ENCODE assay signal across 14 cellular contexts in the genomic region with DNA sequence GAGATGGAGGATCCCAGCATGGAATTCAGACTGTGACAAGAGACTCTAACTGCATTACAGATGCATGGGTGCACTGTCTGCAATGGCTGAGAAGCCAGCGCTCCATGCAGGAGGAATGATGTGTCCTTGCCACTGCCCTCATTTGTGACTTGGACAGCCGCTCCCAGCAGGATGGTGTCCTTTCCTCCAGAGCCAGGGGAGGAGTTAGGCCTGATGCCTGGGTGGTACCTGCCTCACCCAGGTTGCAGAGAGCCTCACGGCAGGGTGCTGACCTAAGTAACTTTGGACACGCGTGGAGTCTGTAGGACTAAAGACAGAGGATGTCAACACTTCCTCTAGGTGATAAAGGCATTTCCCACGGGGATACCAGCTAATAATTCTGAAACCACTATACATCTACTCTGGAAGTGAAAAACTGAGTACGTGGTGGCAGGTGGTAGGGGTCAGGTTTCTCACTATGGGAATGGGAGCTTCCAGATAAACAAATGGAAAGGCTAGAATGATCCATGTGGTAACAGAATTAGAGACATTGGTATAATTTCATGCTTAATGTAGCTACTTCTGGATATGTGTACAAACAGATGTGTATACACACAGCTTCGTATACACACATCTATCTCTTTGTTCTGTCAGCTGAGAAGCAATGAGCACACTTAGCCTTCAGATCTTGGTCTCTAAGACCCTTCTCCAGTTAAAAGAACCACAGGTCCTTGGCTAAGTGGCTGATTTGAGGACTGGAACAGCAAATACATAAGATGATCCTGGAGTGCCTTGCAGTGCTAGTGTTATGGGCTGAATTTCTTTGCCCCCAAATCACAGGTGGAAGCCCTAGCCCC. TPM values are rescaled to one million over a fixed set of nuclear protein-coding genes. Genes with fewer than 3 reads are reported as not detected.
A peak's percentile ranks its signal among the peaks of the same experiment; 100 is the strongest.
DNase-seq lines count a peak whose midpoint lies in the region; ATAC-seq and TF ChIP-seq lines count a peak whose summit lies in the region.
"Had no signal": no experiment of that assay in that cellular context is flagged by ENCODE, and none has a peak within 500 bp of the region (broad histone marks: within the 10 kb centered on the region; RNA-seq: fewer than 3 reads in every experiment).

No MANE protein-coding gene starts in this region.

- H2AK5ac ChIP-seq in IMR-90 (ENCODE audit: low read depth, low read length), result peak overlapping the region; percentile 99

- H3K56ac ChIP-seq in IMR-90 (ENCODE audit: extremely low read depth, insufficient read depth, low read length), result peak overlapping the region; percentile 49; the same call in 1 of the 2 replicates

- peak overlapping the region; percentile 79 for H4K91ac ChIP-seq in IMR-90 (ENCODE audit: insufficient read depth, low read depth, low read length)

- peaks cover 29% of the 10 kb centered on the region for H3K9me1 ChIP-seq in IMR-90 (ENCODE audit: insufficient read depth, low read length)

- in situ Hi-C loops in IMR-90 (cut with MboI; ENCODE audit: low sequenced_read_pairs), result no loop called here

- peak overlapping the region; percentile 7 to 81; a peak in 3 of 4 replicates for H4K8ac ChIP-seq in IMR-90 (ENCODE audit: low read depth in 2 of 2, low read length in 2 of 2)

- peak overlapping the region; percentile 12 for H4K5ac ChIP-seq in IMR-90 (ENCODE audit: low read depth, low read length)

- peak overlapping the region; percentile 37 for H2AK9ac ChIP-seq in IMR-90 (replicated peaks; ENCODE audit: low read depth, low read length, poor library complexity)

- peak overlapping the region; percentile 17 for H2BK15ac ChIP-seq in IMR-90 (ENCODE audit: low read depth, low read length)

- H2AFZ ChIP-seq in IMR-90 (replicated peaks; ENCODE audit: low read length, poor library complexity), result no peak overlapping the region

- H3K36me3 ChIP-seq in IMR-90 (ENCODE audit: control insufficient read depth, insufficient read depth, low read length), result no peaks in the 10 kb centered on the region

- peak overlapping the region; percentile 43 for H3K18ac ChIP-seq in IMR-90 (ENCODE audit: low read depth, low read length)

- ATAC-seq in IMR-90 (ENCODE audit: low read depth), result no peak
- ATAC-seq in GM21786 (IDR thresholded peaks at IDR 0.05; ENCODE audit: unreplicated experiment), result no peak
- no peak for ATAC-seq in HG02763 (IDR thresholded peaks at IDR 0.05; ENCODE audit: unreplicated experiment)
- ATAC-seq in HG02938 (IDR thresholded peaks at IDR 0.05; ENCODE audit: unreplicated experiment), result no peak
- ATAC-seq: activated T-cell treated with anti-CD3 and anti-CD28 coated beads, Interleukin-2, amount 50 U/mL, for 4 hours; WTC11 had no signal

- peak overlapping the region; percentile 97 for H3K27ac ChIP-seq in 22Rv1
- peak overlapping the region; percentile 86; the same call in 1 of the 2 replicates for H3K27ac ChIP-seq in IMR-90 (ENCODE audit: insufficient read depth, low read length)

- peak overlapping the region; percentile 29; the same call in 1 of the 2 replicates for H3K23ac ChIP-seq in IMR-90 (ENCODE audit: low read depth, low read length)

- peak overlapping the region; percentile 94 for H3K4ac ChIP-seq in IMR-90 (ENCODE audit: low read depth, low read length)

- H3K27me3 Mint-ChIP-seq in dendritic cell treated with granulocyte-macrophage colony-stimulating factor and Interleukin-4, amounts not matched to agents 40 ng/mL and 50 ng/mL, for 4 days, result peaks cover 14% of the 10 kb centered on the region
- H3K27me3 Mint-ChIP-seq in osteocyte (ENCODE audit: unreplicated experiment), result no peaks in the 10 kb centered on the region

- H3K4me3 Mint-ChIP-seq in dendritic cell treated with granulocyte-macrophage colony-stimulating factor and Interleukin-4, amounts not matched to agents 40 ng/mL and 50 ng/mL, for 4 days, result no peak overlapping the region
- no peak overlapping the region for H3K4me3 Mint-ChIP-seq in osteocyte (ENCODE audit: unreplicated experiment)
- H3K4me3 Mint-ChIP-seq: activated T-cell treated with anti-CD3 and anti-CD28 coated beads, Interleukin-2, amount 50 U/mL, for 4 hours; WTC11 had no signal

- TF ChIP-seq RAD21 in IMR-90 (IDR thresholded peaks at IDR 0.05; ENCODE audit: low read length), result no peak

- no peaks in the 10 kb centered on the region for H3K9me3 Mint-ChIP-seq in dendritic cell treated with granulocyte-macrophage colony-stimulating factor and Interleukin-4, amounts not matched to agents 40 ng/mL and 50 ng/mL, for 4 days
- H3K9me3 Mint-ChIP-seq in osteocyte (ENCODE audit: unreplicated experiment), result no peaks in the 10 kb centered on the region
- H3K9me3 Mint-ChIP-seq: activated T-cell treated with anti-CD3 and anti-CD28 coated beads, Interleukin-2, amount 50 U/mL, for 4 hours; naive B cell had no signal

- dilution Hi-C loops in IMR-90 (cut with HindIII; ENCODE audit: low sequenced_read_pairs, unreplicated experiment), result no loop called here

- peak overlapping the region; percentile 95 for H2BK5ac ChIP-seq in IMR-90 (ENCODE audit: low read depth, low read length, poor library complexity, severe bottlenecking)

- H3K4me1 Mint-ChIP-seq in dendritic cell treated with granulocyte-macrophage colony-stimulating factor and Interleukin-4, amounts not matched to agents 40 ng/mL and 50 ng/mL, for 4 days (ENCODE audit: low read depth), result peaks cover 38% of the 10 kb centered on the region
- H3K4me1 Mint-ChIP-seq in osteocyte (ENCODE audit: unreplicated experiment), result peaks cover 39% of the 10 kb centered on the region

- H2BK120ac ChIP-seq in IMR-90 (ENCODE audit: low read depth, low read length), result peak overlapping the region; percentile 89

- H3K4me1 ChIP-seq in IMR-90 (ENCODE audit: control insufficient read depth, insufficient read depth, low read length), result peaks cover 32% of the 10 kb centered on the region

- peak overlapping the region; percentile 98 for H3K14ac ChIP-seq in IMR-90 (replicated peaks; ENCODE audit: low read depth, low read length)

- no peaks in the 10 kb centered on the region for H3K36me3 Mint-ChIP-seq in dendritic cell treated with granulocyte-macrophage colony-stimulating factor and Interleukin-4, amounts not matched to agents 40 ng/mL and 50 ng/mL, for 4 days (ENCODE audit: low read depth)
- H3K36me3 Mint-ChIP-seq in osteocyte (ENCODE audit: unreplicated experiment), result no peaks in the 10 kb centered on the region
- H3K36me3 Mint-ChIP-seq: brain, naive B cell, WTC11 had no signal

- no peak overlapping the region for H3K9ac ChIP-seq in IMR-90 (ENCODE audit: low read depth, low read length)

- intact Hi-C loops in IMR-90 (cut with micrococcal nuclease), result no loop called here
- intact Hi-C loops in dendritic cell treated with granulocyte-macrophage colony-stimulating factor and Interleukin-4, amounts not matched to agents 40 ng/mL and 50 ng/mL, for 4 days (cut with micrococcal nuclease), result no loop called here

- no peak overlapping the region for H3K4me2 ChIP-seq in IMR-90 (ENCODE audit: low read depth, low read length)

- TF ChIP-seq CTCF in 22Rv1 (IDR thresholded peaks at IDR 0.05) (no peak), IMR-90 (conservative IDR thresholded peaks at IDR 0.05; ENCODE audit: low read depth, low read length) (no peak), osteocyte (IDR thresholded peaks at IDR 0.05) (no peak)

- H3K27me3 ChIP-seq in IMR-90 (ENCODE audit: control insufficient read depth, insufficient read depth, low read length), result no peaks in the 10 kb centered on the region

- WGBS in IMR-90 (ENCODE audit: extremely low coverage in 2 of 2, insufficient read length in 1 of 2), 2 experiments, result 94% methylated on average over 2 of the region's 8 CpGs; no CpG with 5 or more reads in 1 of the 2 experiments

- peaks cover 10% of the 10 kb centered on the region; the same call in 1 of the 2 replicates for H4K20me1 ChIP-seq in IMR-90 (ENCODE audit: insufficient read depth, low read length)

- H3K27ac Mint-ChIP-seq in dendritic cell treated with granulocyte-macrophage colony-stimulating factor and Interleukin-4, amounts not matched to agents 40 ng/mL and 50 ng/mL, for 4 days, result peak overlapping the region; percentile 70
- H3K27ac Mint-ChIP-seq in osteocyte (ENCODE audit: unreplicated experiment), result peak overlapping the region; percentile 76
- H3K27ac Mint-ChIP-seq: WTC11 had no signal

- no peak for DNase-seq in IMR-90
- no peak for DNase-seq in osteocyte (ENCODE audit: extremely low spot score, unreplicated experiment)
- DNase-seq in NOMO-1 (lab: John Stamatoyannopoulos, UW; ENCODE audit: unreplicated experiment in 2 of 2), result no peak
- DNase-seq: activated T-cell treated with anti-CD3 and anti-CD28 coated beads, Interleukin-2, amount 50 U/mL, for 4 hours; naive B cell; NCI-H1048; NCI-H524 treated with DMSO at 0.1 percent for 48 hours had no signal

- CTCF ChIA-PET in IMR-90 (lab: Yijun Ruan, JAX), result no interaction called here

- TF ChIP-seq POLR2A in IMR-90 (IDR thresholded peaks at IDR 0.05; ENCODE audit: low read depth, low read length), result no peak

- BruUV-seq in IMR-90 (replicated peaks; lab: Mats Ljungman, UMichigan), result no TSS peak

- H3K4me3 ChIP-seq in IMR-90 (ENCODE audit: insufficient read depth, low read depth, low read length), result no peak overlapping the region

- POLR2A ChIA-PET in IMR-90 (lab: Charles Lee; ENCODE audit: unreplicated experiment), result no interaction called here

- no peaks in the 10 kb centered on the region for H3K9me3 ChIP-seq in IMR-90 (ENCODE audit: control insufficient read depth, insufficient read depth, low read length)

- peak overlapping the region; percentile 90 for H2BK20ac ChIP-seq in IMR-90 (ENCODE audit: low read depth, low read length)

- peaks cover 0 to 23% of the 10 kb centered on the region in 2 experiments; a peak in 2 of 4 replicates for H3K79me1 ChIP-seq in IMR-90 (ENCODE audit: low read depth in 1 of 2, low read length in 2 of 2)

RNA-seq across cellular contexts. Expression of a gene that starts 13.7 kb away (rescaled TPM):
- total RNA-seq in IMR-90 (2012; rRNA removed) (38.3 and 47.1 TPM in 2 replicates), osteocyte (118 and 124 TPM in 2 replicates)
- 144 and 186 TPM in 2 replicates for polyA plus RNA-seq in IMR-90 (2012; rRNA removed)
- polyA plus RNA-seq in IMR-90 (2012; cell fraction: cytosol; rRNA removed), result 131 and 159 TPM in 2 replicates
- polyA plus RNA-seq in IMR-90 (2012; cell fraction: nucleus; rRNA removed; ENCODE audit: low replicate concordance), result 373 and 817 TPM in 2 replicates

RNA-seq across cellular contexts. Expression of a gene that starts 30.2 kb away (rescaled TPM):
- total RNA-seq in IMR-90 (2012; rRNA removed) (not detected in 2 replicates), osteocyte (1.0 TPM in 2 replicates)
- polyA plus RNA-seq in IMR-90 (2012; rRNA removed), result not detected in 2 replicates
- polyA plus RNA-seq in IMR-90 (2012; cell fraction: cytosol; rRNA removed), result 0.18 TPM in 1 of 2 replicates, not detected in the other
- polyA plus RNA-seq in IMR-90 (2012; cell fraction: nucleus; rRNA removed; ENCODE audit: low replicate concordance), result 0.12 and 0.16 TPM in 2 replicates

RNA-seq across cellular contexts. Expression of a gene that starts 46.3 kb away (rescaled TPM):
- total RNA-seq in IMR-90 (2012; rRNA removed), result 1.7 and 2.3 TPM in 2 replicates
- 4.4 and 5.2 TPM in 2 replicates for polyA plus RNA-seq in IMR-90 (2012; rRNA removed)
- 4.9 and 10.8 TPM in 2 replicates for polyA plus RNA-seq in IMR-90 (2012; cell fraction: cytosol; rRNA removed)
- polyA plus RNA-seq in IMR-90 (2012; cell fraction: nucleus; rRNA removed; ENCODE audit: low replicate concordance), result 1.2 and 2.4 TPM in 2 replicates
- 24.1 and 28.6 TPM in 2 replicates for total RNA-seq in osteocyte

RNA-seq across cellular contexts. Expression of a gene that starts 58.4 kb away (rescaled TPM):
- total RNA-seq in IMR-90 (2012; rRNA removed) (49.1 and 49.7 TPM in 2 replicates), osteocyte (12.9 and 18.1 TPM in 2 replicates)
- 181 and 204 TPM in 2 replicates for polyA plus RNA-seq in IMR-90 (2012; rRNA removed)
- polyA plus RNA-seq in IMR-90 (2012; cell fraction: cytosol; rRNA removed), result 128 and 499 TPM in 2 replicates
- polyA plus RNA-seq in IMR-90 (2012; cell fraction: nucleus; rRNA removed; ENCODE audit: low replicate concordance), result 77.3 and 325 TPM in 2 replicates
